11 cellular contexts compared by ENCODE assay signal in the genomic region with DNA sequence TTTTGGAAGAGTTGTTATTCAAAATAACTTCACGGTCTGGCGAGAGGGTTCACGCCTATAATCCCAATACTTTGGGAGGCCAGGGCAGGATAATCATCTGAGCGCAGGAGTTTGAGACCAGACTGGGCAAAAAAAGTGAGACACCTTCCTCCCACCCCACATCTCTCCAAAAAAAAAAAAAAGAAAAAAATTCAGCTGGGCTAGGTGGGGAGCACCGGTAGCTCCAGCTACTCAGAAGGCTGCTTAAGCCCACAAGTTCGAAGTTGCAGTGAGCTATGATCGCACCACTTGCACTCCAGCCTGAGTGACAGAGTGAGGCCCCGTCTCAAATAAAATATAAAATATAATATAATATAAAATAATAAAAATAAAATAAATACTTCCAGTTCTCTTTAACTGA. TPM values are rescaled to one million over a fixed set of nuclear protein-coding genes. Genes with fewer than 3 reads are reported as not detected.
DNase-seq lines count a peak whose midpoint lies in the region; ATAC-seq and TF ChIP-seq lines count a peak whose summit lies in the region.
"Had no signal": no experiment of that assay in that cellular context is flagged by ENCODE, and none has a peak within 500 bp of the region (broad histone marks: within the 10 kb centered on the region; RNA-seq: fewer than 3 reads in every experiment).

No MANE protein-coding gene starts in this region.

- DNase-seq in DMS 273 (lab: John Stamatoyannopoulos, UW; ENCODE audit: unreplicated experiment) = peak; percentile 26
- no peak for DNase-seq in DMS 273 treated with DMSO at 0.1 percent for 48 hours (lab: John Stamatoyannopoulos, UW)
- DNase-seq in activated CD8-positive, alpha-beta T cell treated with anti-CD3 and anti-CD28 coated beads, Interleukin-2, amount 10 ng/mL, durations not matched to agents 7 days and 5 days = no peak
- no peak for DNase-seq in nephron progenitor cell
- DNase-seq in dedifferentiated amniotic fluid mesenchymal stem cell (ENCODE audit: extremely low spot score) = no peak
- DNase-seq in GM23248 = no peak
- DNase-seq in NOMO-1 (lab: John Stamatoyannopoulos, UW; ENCODE audit: unreplicated experiment in 2 of 2) = no peak
- DNase-seq: IMR-90 had no signal

- no peak overlapping the region for H2AFZ ChIP-seq in KMS-11 (ENCODE audit: low read depth)
- no peak overlapping the region for H2AFZ ChIP-seq in GM23248

- H3K36me3 ChIP-seq in KMS-11 (ENCODE audit: insufficient read depth) (no peaks in the 10 kb centered on the region), GM23248 (ENCODE audit: low read depth) (no peaks in the 10 kb centered on the region)

- ATAC-seq in activated CD8-positive, alpha-beta T cell treated with anti-CD3 and anti-CD28 coated beads, Interleukin-2, amount 10 ng/mL, durations not matched to agents 7 days and 5 days = no peak

- no peak overlapping the region for H3K27ac ChIP-seq in KMS-11
- H3K27ac ChIP-seq in GM23248 = no peak overlapping the region

- no peak overlapping the region for H3K27ac Mint-ChIP-seq in activated CD8-positive, alpha-beta T cell treated with anti-CD3 and anti-CD28 coated beads, Interleukin-2, amount 10 ng/mL, durations not matched to agents 7 days and 5 days
- H3K27ac Mint-ChIP-seq in nephron progenitor cell = no peak overlapping the region

- peak overlapping the region; percentile 81 for H3K4me3 Mint-ChIP-seq in activated CD8-positive, alpha-beta T cell treated with anti-CD3 and anti-CD28 coated beads, Interleukin-2, amount 10 ng/mL, durations not matched to agents 7 days and 5 days
- peak overlapping the region; percentile 89 for H3K4me3 Mint-ChIP-seq in nephron progenitor cell

- H3K27me3 Mint-ChIP-seq in activated CD8-positive, alpha-beta T cell treated with anti-CD3 and anti-CD28 coated beads, Interleukin-2, amount 10 ng/mL, durations not matched to agents 7 days and 5 days (ENCODE audit: low read depth) = peaks cover 8% of the 10 kb centered on the region
- H3K27me3 Mint-ChIP-seq in nephron progenitor cell (ENCODE audit: low read depth, poor library complexity) = peaks cover 18% of the 10 kb centered on the region

- no peaks in the 10 kb centered on the region for H4K20me1 ChIP-seq in KMS-11 (ENCODE audit: insufficient read depth)
- no peaks in the 10 kb centered on the region for H4K20me1 ChIP-seq in GM23248 (ENCODE audit: insufficient read depth)

- H3K9ac ChIP-seq in KMS-11 (no peak overlapping the region), GM23248 (no peak overlapping the region)

- WGBS in GM23248 (ENCODE audit: low coverage in 1 of 2, low lambda C conversion rate in 2 of 2, missing lambda C conversion rate in 2 of 2), 2 experiments = 78% methylated on average over 8 of the region's 8 CpGs

- TF ChIP-seq CTCF in KMS-11 (conservative IDR thresholded peaks at IDR 0.05; ENCODE audit: low read depth, low read length) (no peak), nephron progenitor cell (IDR thresholded peaks at IDR 0.05) (no peak)

- H3K79me2 ChIP-seq in KMS-11 (ENCODE audit: insufficient read depth, low read depth) = peaks cover 33% of the 10 kb centered on the region; the same call in 1 of the 2 replicates
- no peaks in the 10 kb centered on the region for H3K79me2 ChIP-seq in GM23248 (ENCODE audit: insufficient read depth)

- H3K36me3 Mint-ChIP-seq in activated CD8-positive, alpha-beta T cell treated with anti-CD3 and anti-CD28 coated beads, Interleukin-2, amount 10 ng/mL, durations not matched to agents 7 days and 5 days (ENCODE audit: low read depth) = peaks cover 6% of the 10 kb centered on the region
- H3K36me3 Mint-ChIP-seq in nephron progenitor cell (ENCODE audit: low read depth) = no peaks in the 10 kb centered on the region

- in situ Hi-C loops in GM23248 (cut with MboI) = loop anchor here (10.0 kb wide), 1 partner anchor 463 kb away; no protein-coding TSS in a partner anchor

- CTCF ChIA-PET in activated CD8-positive, alpha-beta T cell treated with anti-CD3 and anti-CD28 coated beads, Interleukin-2, amount 10 ng/mL, durations not matched to agents 7 days and 5 days (lab: Charles Lee) = interaction anchor here (0.7 to 1.1 kb wide), 4 partner anchors 129 to 742 kb away, joined by 3 to 4 read pairs (median 3); no protein-coding TSS in a partner anchor

- no peaks in the 10 kb centered on the region for H3K9me2 ChIP-seq in GM23248 (ENCODE audit: insufficient read depth)

- no peaks in the 10 kb centered on the region for H3K9me3 ChIP-seq in GM23248 (ENCODE audit: low read depth)

- POLR2A ChIA-PET in activated CD8-positive, alpha-beta T cell treated with anti-CD3 and anti-CD28 coated beads, Interleukin-2, amount 10 ng/mL, durations not matched to agents 7 days and 5 days (lab: Charles Lee) = interaction anchor here (0.7 to 1.7 kb wide), 8 partner anchors 9 to 1022 kb away, joined by 3 to 16 read pairs (median 5); a partner anchor contains a TSS

- H3K4me1 ChIP-seq in KMS-11 (ENCODE audit: low read depth, poor library complexity, severe bottlenecking) (peaks cover 28% of the 10 kb centered on the region), GM23248 (ENCODE audit: insufficient read depth) (no peaks in the 10 kb centered on the region)

- H3K4me3 ChIP-seq in KMS-11 (IDR thresholded peaks at IDR 0.05; ENCODE audit: insufficient read depth, low read depth, low read length) (no peak overlapping the region), GM23248 (no peak overlapping the region)

- H3K27me3 ChIP-seq in KMS-11 (ENCODE audit: insufficient read depth, low read depth) = no peaks in the 10 kb centered on the region
- no peaks in the 10 kb centered on the region for H3K27me3 ChIP-seq in GM23248 (replicated peaks; ENCODE audit: insufficient read depth)

- no peaks in the 10 kb centered on the region for H3K9me3 Mint-ChIP-seq in activated CD8-positive, alpha-beta T cell treated with anti-CD3 and anti-CD28 coated beads, Interleukin-2, amount 10 ng/mL, durations not matched to agents 7 days and 5 days (ENCODE audit: insufficient read depth)
- H3K9me3 Mint-ChIP-seq in nephron progenitor cell = peaks cover 3% of the 10 kb centered on the region

- H3F3A ChIP-seq in GM23248 (ENCODE audit: insufficient read depth) = peaks cover 6% of the 10 kb centered on the region; the same call in 1 of the 2 replicates

- peak overlapping the region; percentile 81; the same call in 1 of the 2 replicates for H3K4me2 ChIP-seq in KMS-11
- no peak overlapping the region for H3K4me2 ChIP-seq in GM23248 (ENCODE audit: unreplicated experiment)

- H3K4me1 Mint-ChIP-seq in activated CD8-positive, alpha-beta T cell treated with anti-CD3 and anti-CD28 coated beads, Interleukin-2, amount 10 ng/mL, durations not matched to agents 7 days and 5 days (ENCODE audit: low read depth) = peaks cover 17% of the 10 kb centered on the region
- H3K4me1 Mint-ChIP-seq in nephron progenitor cell = no peaks in the 10 kb centered on the region

RNA-seq across cellular contexts. Expression of a gene that starts 10.4 kb away (rescaled TPM):
- total RNA-seq in activated CD8-positive, alpha-beta T cell treated with anti-CD3 and anti-CD28 coated beads, Interleukin-2, amount 10 ng/mL, durations not matched to agents 7 days and 5 days = not detected
- not detected in 2 replicates for total RNA-seq in GM23248 (2014; rRNA removed; shearing (Covaris generic))
- polyA plus RNA-seq in GM23248 (2016; fragmentation: Nextera tagmentation; extraction: Ambion mirVana) = not detected in 2 replicates
- total RNA-seq: IMR-90, occipital lobe had no signal
- polyA plus RNA-seq: IMR-90, thymus had no signal

RNA-seq across cellular contexts. Expression of a gene that starts 55.2 kb away (rescaled TPM):
- not detected for total RNA-seq in activated CD8-positive, alpha-beta T cell treated with anti-CD3 and anti-CD28 coated beads, Interleukin-2, amount 10 ng/mL, durations not matched to agents 7 days and 5 days
- not detected in 2 replicates for total RNA-seq in GM23248 (2014; rRNA removed; shearing (Covaris generic))
- polyA plus RNA-seq in GM23248 (2016; fragmentation: Nextera tagmentation; extraction: Ambion mirVana) = not detected in 2 replicates
- total RNA-seq: IMR-90, occipital lobe had no signal
- polyA plus RNA-seq: IMR-90 had no signal
